9 cellular contexts compared by ENCODE assay signal in the genomic region with DNA sequence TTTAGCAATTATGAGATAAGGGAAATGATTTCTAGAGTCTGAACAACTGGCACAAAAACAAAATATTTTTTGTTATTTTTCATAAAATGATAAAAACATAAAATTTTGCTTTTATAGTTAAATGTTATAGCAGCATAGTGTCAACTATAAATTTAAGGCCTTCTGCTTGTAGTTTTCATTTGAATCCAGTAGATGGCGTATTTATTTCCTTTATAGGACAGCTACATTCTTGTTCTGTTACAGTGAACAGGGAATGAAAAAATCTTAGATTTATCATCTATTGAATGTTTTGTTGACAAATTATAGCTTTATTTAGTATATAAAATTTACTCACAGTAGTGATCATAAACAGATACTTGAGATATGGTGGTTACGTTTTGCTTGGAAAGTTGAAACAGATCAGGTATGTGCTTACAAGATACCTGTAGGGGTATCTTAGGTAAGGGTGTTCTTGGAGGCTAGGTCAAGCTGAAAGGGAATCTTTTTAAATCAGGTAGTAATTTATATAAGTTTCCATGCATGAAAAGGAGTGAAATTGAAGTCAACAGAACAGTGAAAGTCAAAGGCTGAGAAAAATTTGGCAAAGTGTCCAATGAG.
DNase-seq lines count a peak whose midpoint lies in the region; ATAC-seq and TF ChIP-seq lines count a peak whose summit lies in the region.
"Had no signal": no experiment of that assay in that cellular context is flagged by ENCODE, and none has a peak within 500 bp of the region (broad histone marks: within the 10 kb centered on the region; RNA-seq: fewer than 3 reads in every experiment).

No MANE protein-coding gene starts in this region.

- POLR2A ChIA-PET in PC-3 (lab: Charles Lee; ENCODE audit: unreplicated experiment): no interaction called here

- ATAC-seq in GM18870 (IDR thresholded peaks at IDR 0.05; ENCODE audit: unreplicated experiment) (peak; percentile 80), HG03196 (IDR thresholded peaks at IDR 0.05; ENCODE audit: unreplicated experiment) (peak; percentile 70), PC-3 (no peak), thoracic aorta (ENCODE audit: insufficient number of reproducible peaks, low FRiP score, low read depth) (no peak)

- H3K4me3 ChIP-seq in AG10803 (ENCODE audit: low read length) (no peak overlapping the region), PC-3 (ENCODE audit: low read length) (no peak overlapping the region), fibroblast of mammary gland (ENCODE audit: control insufficient read depth, low read depth, low read length) (no peak overlapping the region), thoracic aorta (no peak overlapping the region)

- CTCF ChIA-PET in PC-3 (lab: Charles Lee): no interaction called here

- H3K27ac ChIP-seq in PC-3 (ENCODE audit: low read length) (no peak overlapping the region), thoracic aorta (no peak overlapping the region)
- H3K27ac ChIP-seq: HL-60 had no signal

- no peaks in the 10 kb centered on the region for H3K9me3 ChIP-seq in PC-3 (ENCODE audit: low read length)
- H3K9me3 ChIP-seq in thoracic aorta: no peaks in the 10 kb centered on the region

- no peaks in the 10 kb centered on the region for H3K9me2 ChIP-seq in PC-3 (replicated peaks; ENCODE audit: low read length)

- H3K79me2 ChIP-seq in PC-3 (ENCODE audit: low read length): no peaks in the 10 kb centered on the region

- no TSS peak for BruUV-seq in PC-3 (replicated peaks; lab: Mats Ljungman, UMichigan)

- TF ChIP-seq CTCF in AG10803 (conservative IDR thresholded peaks at IDR 0.05; ENCODE audit: low read length) (peak; percentile 63), PC-3 (conservative IDR thresholded peaks at IDR 0.05; ENCODE audit: low read depth, low read length) (peak; percentile 56), fibroblast of mammary gland (conservative IDR thresholded peaks at IDR 0.05; ENCODE audit: control insufficient read depth, insufficient read depth, low read depth, low read length) (peak; percentile 64), thoracic aorta (IDR thresholded peaks at IDR 0.05) (peak; percentile 45)

- H4K20me1 ChIP-seq in PC-3 (ENCODE audit: low read length): no peaks in the 10 kb centered on the region

- no peak overlapping the region for H3K9ac ChIP-seq in PC-3 (ENCODE audit: low read length)

- H3K36me3 ChIP-seq in PC-3 (ENCODE audit: low read depth, low read length) (no peaks in the 10 kb centered on the region), thoracic aorta (no peaks in the 10 kb centered on the region)

- no peaks in the 10 kb centered on the region for H3F3A ChIP-seq in PC-3 (ENCODE audit: low read length, unreplicated experiment)

- H3K27me3 ChIP-seq in PC-3 (ENCODE audit: low read length) (no peaks in the 10 kb centered on the region), thoracic aorta (replicated peaks; ENCODE audit: insufficient read depth) (no peaks in the 10 kb centered on the region)

- DNase-seq in AG10803 (ENCODE audit: low read depth) (peak; percentile 20), PC-3 (peak; percentile 23), fibroblast of mammary gland (ENCODE audit: low read depth) (peak; percentile 43), thoracic aorta (ENCODE audit: low spot score) (no peak), iPS-NIHi11 (ENCODE audit: low spot score) (no peak)
- DNase-seq in stimulated activated CD4-positive, alpha-beta T cell treated with anti-CD3 and anti-CD28 coated beads, Interleukin-2, amount 100 ng/mL, for 24 hours: no peak

- intact Hi-C loops in PC-3 (cut with micrococcal nuclease): no loop called here

- H2AFZ ChIP-seq in PC-3 (ENCODE audit: low read length): no peak overlapping the region

- H3K4me1 ChIP-seq in PC-3 (ENCODE audit: insufficient read depth, low read length) (no peaks in the 10 kb centered on the region), thoracic aorta (ENCODE audit: control insufficient read depth in 1 of 2, low read depth in 2 of 2) (no peaks in the 10 kb centered on the region)

- no peak overlapping the region for H3K4me2 ChIP-seq in PC-3 (ENCODE audit: low read length)

Comparison
In these comparisons a context has a peak if more than half of its experiments do, and no peak if none do; other contexts are left out.
1. DNase-seq: peak in AG10803 (single experiment), PC-3 (single experiment) and fibroblast of mammary gland (single experiment); none in thoracic aorta (single experiment), stimulated activated CD4-positive, alpha-beta T cell treated with anti-CD3 and anti-CD28 coated beads, Interleukin-2, amount 100 ng/mL, for 24 hours (0 of 2) and iPS-NIHi11 (single experiment).
2. ATAC-seq: peak in GM18870 (single experiment) and HG03196 (single experiment); none in PC-3 (single experiment) and thoracic aorta (single experiment).
3. Peak in every context shown above with its lines, with median percentiles within 50 percentile points of each other: CTCF ChIP-seq.